In the genomic region with DNA sequence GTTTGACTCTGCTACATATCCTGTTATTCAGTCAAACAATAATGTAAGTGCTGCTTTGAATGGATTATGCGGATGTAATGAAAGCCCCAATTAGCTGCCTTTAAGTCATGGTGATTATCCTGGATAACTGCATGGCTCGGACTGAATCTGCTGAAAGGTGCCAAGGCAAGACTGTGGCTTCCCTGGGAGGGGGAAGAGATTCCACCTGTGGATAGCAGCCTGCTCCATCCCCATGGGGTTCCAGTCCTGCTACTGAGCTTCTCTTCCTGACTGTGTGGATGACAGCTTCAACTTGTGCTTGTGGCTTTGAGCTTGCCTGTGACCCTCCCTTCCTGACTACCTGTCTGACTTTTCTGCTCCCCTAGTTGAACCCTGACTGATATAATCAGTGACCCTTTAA, we compare ENCODE assay signal across 25 cellular contexts.
"Had no signal": no experiment of that assay in that cellular context is flagged by ENCODE, and none has a peak within 500 bp of the region (broad histone marks: within the 10 kb centered on the region; RNA-seq: fewer than 3 reads in every experiment).

No MANE protein-coding gene starts in this region.

- H3K4me1 ChIP-seq: breast epithelium, Peyer's patch, SJCRH30 had no signal

- H3K9me3 ChIP-seq: breast epithelium, Peyer's patch, SJCRH30, SK-N-SH had no signal

- H3K36me3 ChIP-seq: breast epithelium, Peyer's patch, SJCRH30 had no signal

- ATAC-seq: activated CD8-positive, alpha-beta T cell treated with anti-CD3 and anti-CD28 coated beads, Interleukin-2, amount 10 ng/mL, durations not matched to agents 7 days and 5 days had no signal

- H3K9ac ChIP-seq: SK-N-SH had no signal

- H3K27me3 ChIP-seq: breast epithelium, Peyer's patch, SJCRH30 had no signal

- DNase-seq: activated CD4-positive, alpha-beta T cell treated with anti-CD3 and anti-CD28 coated beads for 48 hours; activated CD4-positive, alpha-beta T cell treated with anti-CD3 and anti-CD28 coated beads, Interleukin-2, amount 50 U/mL, for 4 hours; activated CD4-positive, CD25-positive, alpha-beta regulatory T cell treated with anti-CD3 and anti-CD28 coated beads, Interleukin-2, amount 50 U/mL, for 72 hours; activated CD8-positive, alpha-beta memory T cell treated with anti-CD3 and anti-CD28 coated beads, Interleukin-2, amount 50 U/mL, for 48 hours; activated CD8-positive, alpha-beta T cell treated with anti-CD3 and anti-CD28 coated beads, Interleukin-2, amount 10 ng/mL, durations not matched to agents 7 days and 5 days; activated effector memory CD4-positive, alpha-beta T cell treated with Interleukin-2 at 50 U/mL for 16 hours; activated naive CD4-positive, alpha-beta T cell; activated T-cell treated with anti-CD3 and anti-CD28 coated beads, Interleukin-2, amount 50 U/mL, for 1 hour; aorta; caudate nucleus; Kasumi-1; KBM-7; NCI-H1105 treated with DMSO at 0.1 percent for 48 hours; NCI-H1436 treated with DMSO at 0.1 percent for 48 hours; NCI-H187; NCI-H510A treated with DMSO at 0.1 percent for 48 hours; NCI-H69; NK-92 treated with Interleukin-12 subunit alpha and Interleukin-12 subunit beta, amount 100 ng/mL, for 24 hours; Peyer's patch; Right ventricle myocardium superior; SJCRH30; SK-N-SH; T-helper 1 cell had no signal

- H3K4me3 ChIP-seq: breast epithelium, Peyer's patch, SJCRH30 had no signal

- H3K27ac ChIP-seq: breast epithelium, Peyer's patch, RWPE1, SJCRH30 had no signal
